ENCODE assay signal across 8 cellular contexts in genomic region chr20:12970372-12970821, GRCh38. TPM values are rescaled to one million over a fixed set of nuclear protein-coding genes. Genes with fewer than 3 reads are reported as not detected.
DNase-seq lines count a peak whose midpoint lies in the region; ATAC-seq and TF ChIP-seq lines count a peak whose summit lies in the region.

No MANE protein-coding gene starts in this region.

- no peaks in the 10 kb centered on the region for H3K36me3 Mint-ChIP-seq in activated CD8-positive, alpha-beta T cell treated with anti-CD3 and anti-CD28 coated beads for 36 hours (ENCODE audit: low read depth)
- H3K36me3 Mint-ChIP-seq in activated CD8-positive, alpha-beta T cell treated with anti-CD3 and anti-CD28 coated beads, Interleukin-2, amount 10 ng/mL, durations not matched to agents 7 days and 5 days (ENCODE audit: low read depth): no peaks in the 10 kb centered on the region
- no peaks in the 10 kb centered on the region for H3K36me3 Mint-ChIP-seq in activated T-helper 2 cell treated with anti-CD3 and anti-CD28 coated beads, Interferon-gamma antibody, Interleukin-2, Interleukin-4, amounts not matched to agents 10 μg/mL and 5 μg/mL and 100 μg/mL, durations not matched to agents 14 hours and 24 hours and 36 hours (ENCODE audit: low read depth)

- POLR2A ChIA-PET in activated CD8-positive, alpha-beta T cell treated with anti-CD3 and anti-CD28 coated beads for 36 hours (lab: Charles Lee): no interaction called here
- POLR2A ChIA-PET in activated CD8-positive, alpha-beta T cell treated with anti-CD3 and anti-CD28 coated beads, Interleukin-2, amount 10 ng/mL, durations not matched to agents 7 days and 5 days (lab: Charles Lee): no interaction called here

- TF ChIP-seq CTCF in activated CD8-positive, alpha-beta T cell treated with anti-CD3 and anti-CD28 coated beads for 36 hours (IDR thresholded peaks at IDR 0.05): peak; percentile 33
- TF ChIP-seq CTCF in esophagus muscularis mucosa (IDR thresholded peaks at IDR 0.05) (peak; percentile 56 to 64 (median 61)), ovary (IDR thresholded peaks at IDR 0.05) (peak in 2 of 3 donors; percentile 31 to 40)

- H3K4me1 ChIP-seq in esophagus muscularis mucosa (no peaks in the 10 kb centered on the region), ovary (ENCODE audit: insufficient read depth) (no peaks in the 10 kb centered on the region)

- H3K4me3 Mint-ChIP-seq in activated CD8-positive, alpha-beta T cell treated with anti-CD3 and anti-CD28 coated beads for 36 hours: no peak overlapping the region
- no peak overlapping the region for H3K4me3 Mint-ChIP-seq in activated CD8-positive, alpha-beta T cell treated with anti-CD3 and anti-CD28 coated beads, Interleukin-2, amount 10 ng/mL, durations not matched to agents 7 days and 5 days
- H3K4me3 Mint-ChIP-seq in activated T-helper 2 cell treated with anti-CD3 and anti-CD28 coated beads, Interferon-gamma antibody, Interleukin-2, Interleukin-4, amounts not matched to agents 10 μg/mL and 5 μg/mL and 100 μg/mL, durations not matched to agents 14 hours and 24 hours and 36 hours (ENCODE audit: low read depth): no peak overlapping the region

- no peaks in the 10 kb centered on the region for H3K36me3 ChIP-seq in esophagus muscularis mucosa
- no peaks in the 10 kb centered on the region for H3K36me3 ChIP-seq in ovary

- intact Hi-C loops in activated CD8-positive, alpha-beta T cell treated with anti-CD3 and anti-CD28 coated beads for 36 hours (cut with micrococcal nuclease): no loop called here
- intact Hi-C loops in esophagus muscularis mucosa (cut with DNase I): loop anchor here (1.0 kb wide), 1 partner anchor 136 kb away; no protein-coding TSS in a partner anchor
- intact Hi-C loops in ovary (cut with DNase I): loop anchor here in 2 of 4 donors (5.0 to 10.0 kb wide), 2 partner anchors 134 to 137 kb away; no protein-coding TSS in a partner anchor
- intact Hi-C loops in activated T-helper 2 cell treated with anti-CD3 and anti-CD28 coated beads, Interferon-gamma antibody, Interleukin-2, Interleukin-4, amounts not matched to agents 10 μg/mL and 5 μg/mL and 100 μg/mL, durations not matched to agents 14 hours and 24 hours and 36 hours (cut with micrococcal nuclease): loop anchor here (2.0 kb wide), 1 partner anchor 136 kb away; no protein-coding TSS in a partner anchor

- H3K27ac ChIP-seq in esophagus muscularis mucosa (replicated peaks in 1 of 4) (no peak overlapping the region), ovary (no peak overlapping the region)

- no peak for TF ChIP-seq POLR2A in esophagus muscularis mucosa (IDR thresholded peaks at IDR 0.05; ENCODE audit: low read depth)
- no peak for TF ChIP-seq POLR2A in ovary (IDR thresholded peaks at IDR 0.05)

- H3K4me1 Mint-ChIP-seq in activated CD8-positive, alpha-beta T cell treated with anti-CD3 and anti-CD28 coated beads for 36 hours (ENCODE audit: low read depth): no peaks in the 10 kb centered on the region
- H3K4me1 Mint-ChIP-seq in activated CD8-positive, alpha-beta T cell treated with anti-CD3 and anti-CD28 coated beads, Interleukin-2, amount 10 ng/mL, durations not matched to agents 7 days and 5 days (ENCODE audit: low read depth): no peaks in the 10 kb centered on the region
- peaks cover 4% of the 10 kb centered on the region for H3K4me1 Mint-ChIP-seq in activated T-helper 2 cell treated with anti-CD3 and anti-CD28 coated beads, Interferon-gamma antibody, Interleukin-2, Interleukin-4, amounts not matched to agents 10 μg/mL and 5 μg/mL and 100 μg/mL, durations not matched to agents 14 hours and 24 hours and 36 hours (ENCODE audit: low read depth)

- no peak for ATAC-seq in activated CD8-positive, alpha-beta T cell treated with anti-CD3 and anti-CD28 coated beads for 36 hours
- ATAC-seq in activated CD8-positive, alpha-beta T cell treated with anti-CD3 and anti-CD28 coated beads, Interleukin-2, amount 10 ng/mL, durations not matched to agents 7 days and 5 days: no peak
- ATAC-seq in GM21717 (IDR thresholded peaks at IDR 0.05; ENCODE audit: unreplicated experiment) (no peak), HG03342 (IDR thresholded peaks at IDR 0.05; ENCODE audit: unreplicated experiment) (no peak)

- no peak overlapping the region for H3K4me3 ChIP-seq in esophagus muscularis mucosa
- H3K4me3 ChIP-seq in ovary: no peak overlapping the region

- CTCF ChIA-PET in activated CD8-positive, alpha-beta T cell treated with anti-CD3 and anti-CD28 coated beads for 36 hours (lab: Charles Lee): interaction anchor here (0.6 to 3.2 kb wide), 8 partner anchors 9 to 576 kb away, joined by 3 to 12 read pairs (median 4); no protein-coding TSS in a partner anchor
- CTCF ChIA-PET in activated CD8-positive, alpha-beta T cell treated with anti-CD3 and anti-CD28 coated beads, Interleukin-2, amount 10 ng/mL, durations not matched to agents 7 days and 5 days (lab: Charles Lee): interaction anchor here (0.9 to 1.6 kb wide), 4 partner anchors 15 to 576 kb away, joined by 3 to 7 read pairs (median 4); no protein-coding TSS in a partner anchor

- H3K9me3 ChIP-seq in esophagus muscularis mucosa (no peaks in the 10 kb centered on the region), ovary (no peaks in the 10 kb centered on the region)

- DNase-seq in activated CD8-positive, alpha-beta T cell treated with anti-CD3 and anti-CD28 coated beads for 36 hours: peak; percentile 29
- no peak for DNase-seq in activated CD8-positive, alpha-beta T cell treated with anti-CD3 and anti-CD28 coated beads, Interleukin-2, amount 10 ng/mL, durations not matched to agents 7 days and 5 days
- DNase-seq in NCI-H526 (lab: John Stamatoyannopoulos, UW) (peak; percentile 21 to 71), esophagus muscularis mucosa (ENCODE audit: extremely low spot score) (no peak), ovary (peak in 1 of 5 donors; percentile 22)
- DNase-seq in activated T-helper 2 cell treated with anti-CD3 and anti-CD28 coated beads, Interferon-gamma antibody, Interleukin-2, Interleukin-4, amounts not matched to agents 10 μg/mL and 5 μg/mL and 100 μg/mL, durations not matched to agents 14 hours and 24 hours and 36 hours (ENCODE audit: low spot score): no peak

- TF ChIP-seq EP300 in esophagus muscularis mucosa (IDR thresholded peaks at IDR 0.05) (no peak), ovary (IDR thresholded peaks at IDR 0.05) (no peak)

- H3K27ac Mint-ChIP-seq in activated CD8-positive, alpha-beta T cell treated with anti-CD3 and anti-CD28 coated beads for 36 hours: no peak overlapping the region
- H3K27ac Mint-ChIP-seq in activated CD8-positive, alpha-beta T cell treated with anti-CD3 and anti-CD28 coated beads, Interleukin-2, amount 10 ng/mL, durations not matched to agents 7 days and 5 days: no peak overlapping the region
- no peak overlapping the region for H3K27ac Mint-ChIP-seq in activated T-helper 2 cell treated with anti-CD3 and anti-CD28 coated beads, Interferon-gamma antibody, Interleukin-2, Interleukin-4, amounts not matched to agents 10 μg/mL and 5 μg/mL and 100 μg/mL, durations not matched to agents 14 hours and 24 hours and 36 hours

- H3K27me3 ChIP-seq in esophagus muscularis mucosa (no peaks in the 10 kb centered on the region), ovary (no peaks in the 10 kb centered on the region)

- WGBS in esophagus muscularis mucosa: 39% methylated on average over 4 of the region's 4 CpGs
- 37 to 44% (median 43%) methylated on average over 4 of the region's 4 CpGs for WGBS in ovary, 3 donors

- no peaks in the 10 kb centered on the region for H3K27me3 Mint-ChIP-seq in activated CD8-positive, alpha-beta T cell treated with anti-CD3 and anti-CD28 coated beads for 36 hours
- no peaks in the 10 kb centered on the region for H3K27me3 Mint-ChIP-seq in activated CD8-positive, alpha-beta T cell treated with anti-CD3 and anti-CD28 coated beads, Interleukin-2, amount 10 ng/mL, durations not matched to agents 7 days and 5 days (ENCODE audit: low read depth)
- H3K27me3 Mint-ChIP-seq in activated T-helper 2 cell treated with anti-CD3 and anti-CD28 coated beads, Interferon-gamma antibody, Interleukin-2, Interleukin-4, amounts not matched to agents 10 μg/mL and 5 μg/mL and 100 μg/mL, durations not matched to agents 14 hours and 24 hours and 36 hours (ENCODE audit: low read depth): peaks cover 3% of the 10 kb centered on the region

- no peaks in the 10 kb centered on the region for H3K9me3 Mint-ChIP-seq in activated CD8-positive, alpha-beta T cell treated with anti-CD3 and anti-CD28 coated beads for 36 hours
- H3K9me3 Mint-ChIP-seq in activated CD8-positive, alpha-beta T cell treated with anti-CD3 and anti-CD28 coated beads, Interleukin-2, amount 10 ng/mL, durations not matched to agents 7 days and 5 days (ENCODE audit: insufficient read depth): no peaks in the 10 kb centered on the region
- H3K9me3 Mint-ChIP-seq in activated T-helper 2 cell treated with anti-CD3 and anti-CD28 coated beads, Interferon-gamma antibody, Interleukin-2, Interleukin-4, amounts not matched to agents 10 μg/mL and 5 μg/mL and 100 μg/mL, durations not matched to agents 14 hours and 24 hours and 36 hours: no peaks in the 10 kb centered on the region

RNA-seq across cellular contexts. Expression of gene SPTLC3, which starts 38.4 kb away (rescaled TPM):
- under 1 TPM; 0.72 to 0.77 TPM for total RNA-seq in activated CD8-positive, alpha-beta T cell treated with anti-CD3 and anti-CD28 coated beads for 36 hours
- under 1 TPM; 0.05 to 0.37 TPM for total RNA-seq in activated CD8-positive, alpha-beta T cell treated with anti-CD3 and anti-CD28 coated beads, Interleukin-2, amount 10 ng/mL, durations not matched to agents 7 days and 5 days
- total RNA-seq in esophagus muscularis mucosa (10 to 100 TPM in 1 of 4 donors, 1 to 10 TPM in 3; 2.8 to 12.5 (median 3.9) TPM), ovary (10 to 100 TPM in 1 of 7 donors, 1 to 10 TPM in 6; 7.6 to 10.5 (median 8.8) TPM)
- polyA plus RNA-seq in ovary: 1 to 10 TPM; 2.1 to 9.7 TPM
- 0.68 and 0.80 TPM in 2 replicates for total RNA-seq in activated T-helper 2 cell treated with anti-CD3 and anti-CD28 coated beads, Interferon-gamma antibody, Interleukin-2, Interleukin-4, amounts not matched to agents 10 μg/mL and 5 μg/mL and 100 μg/mL, durations not matched to agents 14 hours and 24 hours and 36 hours

Comparison
In these comparisons a context has a peak if more than half of its experiments do, and no peak if none do; other contexts are left out.
1. DNase-seq: peak in activated CD8-positive, alpha-beta T cell treated with anti-CD3 and anti-CD28 coated beads for 36 hours (single experiment) and NCI-H526 (2 of 2); none in activated CD8-positive, alpha-beta T cell treated with anti-CD3 and anti-CD28 coated beads, Interleukin-2, amount 10 ng/mL, durations not matched to agents 7 days and 5 days (single experiment), esophagus muscularis mucosa (single experiment) and activated T-helper 2 cell treated with anti-CD3 and anti-CD28 coated beads, Interferon-gamma antibody, Interleukin-2, Interleukin-4, amounts not matched to agents 10 μg/mL and 5 μg/mL and 100 μg/mL, durations not matched to agents 14 hours and 24 hours and 36 hours (single experiment).
2. Peak in every context shown above with its lines, with median percentiles within 50 percentile points of each other: CTCF ChIP-seq.